22 cellular contexts compared by ENCODE assay signal in the genomic region with DNA sequence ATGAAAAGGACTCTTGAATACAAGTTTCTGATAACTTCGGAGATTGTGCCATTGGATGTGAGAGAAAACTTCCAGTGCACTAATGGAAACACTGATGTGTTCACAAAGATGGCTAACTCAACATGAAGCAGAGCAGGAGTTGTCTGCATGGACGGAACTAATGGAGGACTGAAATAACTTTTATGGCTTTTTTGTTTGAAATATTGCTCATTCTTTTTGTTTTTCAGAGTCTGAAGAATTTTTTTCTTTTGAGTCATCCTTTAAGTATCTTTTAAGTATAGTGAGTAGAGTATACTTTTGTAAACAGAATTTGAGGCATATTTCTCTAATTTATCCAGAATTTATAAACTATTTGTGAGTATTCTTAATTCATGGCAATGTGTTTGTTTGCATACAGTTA.
"Had no signal": no experiment of that assay in that cellular context is flagged by ENCODE, and none has a peak within 500 bp of the region (broad histone marks: within the 10 kb centered on the region; RNA-seq: fewer than 3 reads in every experiment).

No MANE protein-coding gene starts in this region.

- H3K4me3 ChIP-seq: left ventricle myocardium inferior, pancreas, upper lobe of right lung had no signal

- ATAC-seq: activated CD4-positive, CD25-positive, alpha-beta regulatory T cell treated with anti-CD3 and anti-CD28 coated beads, Interleukin-2, amount 50 U/mL, for 24 hours; activated CD8-positive, alpha-beta memory T cell treated with anti-CD3 and anti-CD28 coated beads, Interleukin-2, amount 10 ng/mL, durations not matched to agents 7 days and 5 days; activated CD8-positive, alpha-beta T cell treated with anti-CD3 and anti-CD28 coated beads for 36 hours; naive thymus-derived CD8-positive, alpha-beta T cell; pancreas; right cardiac atrium; stimulated activated naive CD8-positive, alpha-beta T cell treated with anti-CD3 and anti-CD28 coated beads, Interleukin-15, Interleukin-2, amounts not matched to agents 100 U/mL and 50 U/mL, for 24 hours; T-helper 17 cell; upper lobe of right lung had no signal

- DNase-seq: activated CD4-positive, alpha-beta T cell treated with anti-CD3 and anti-CD28 coated beads, Interleukin-2, amount 10 ng/mL, durations not matched to agents 7 days and 5 days; activated CD8-positive, alpha-beta memory T cell treated with anti-CD3 and anti-CD28 coated beads, Interleukin-2, amount 10 ng/mL, durations not matched to agents 7 days and 5 days; activated CD8-positive, alpha-beta T cell treated with anti-CD3 and anti-CD28 coated beads for 36 hours; activated effector memory CD4-positive, alpha-beta T cell treated with anti-CD3 and anti-CD28 coated beads, Interleukin-2, amount 50 U/mL, for 16 hours; activated naive CD4-positive, alpha-beta T cell treated with anti-CD3 and anti-CD28 coated beads, Interleukin-2, amount 10 ng/mL, durations not matched to agents 7 days and 5 days; activated T-cell treated with anti-CD3 and anti-CD28 coated beads for 4 hours; anterior cingulate cortex; brain microvascular endothelial cell; caudate nucleus; effector CD8-positive, alpha-beta T cell; erythroblast; foreskin melanocyte; hypothalamus; left ventricle myocardium inferior; naive thymus-derived CD8-positive, alpha-beta T cell; pancreas; right cardiac atrium; stimulated activated CD4-positive, alpha-beta T cell treated with anti-CD3 and anti-CD28 coated beads, Interleukin-4, amount 100 ng/mL, for 4 hours; stimulated activated naive CD8-positive, alpha-beta T cell treated with anti-CD3 and anti-CD28 coated beads, Interleukin-15, Interleukin-2, amounts not matched to agents 100 U/mL and 50 U/mL, for 24 hours; T-helper 17 cell; upper lobe of right lung had no signal
